In genomic region chr6:99393366-99393697, GRCh38 we compare ENCODE assay signal across 8 cellular contexts. TPM values are rescaled to one million over a fixed set of nuclear protein-coding genes. Genes with fewer than 3 reads are reported as not detected.
DNase-seq lines count a peak whose midpoint lies in the region; ATAC-seq and TF ChIP-seq lines count a peak whose summit lies in the region.

No MANE protein-coding gene starts in this region.

- TF ChIP-seq POLR2A in stomach (IDR thresholded peaks at IDR 0.05): no peak

- H3K4me1 Mint-ChIP-seq in activated CD4-positive, alpha-beta T cell treated with anti-CD3 and anti-CD28 coated beads, Interleukin-2, amount 10 ng/mL, durations not matched to agents 24 days and 14 days: peaks cover 15% of the 10 kb centered on the region
- H3K4me1 Mint-ChIP-seq in activated CD8-positive, alpha-beta T cell treated with anti-CD3 and anti-CD28 coated beads for 36 hours (ENCODE audit: low read depth): peaks cover 15% of the 10 kb centered on the region

- intact Hi-C loops in activated CD4-positive, alpha-beta T cell treated with anti-CD3 and anti-CD28 coated beads, Interleukin-2, amount 10 ng/mL, durations not matched to agents 24 days and 14 days (cut with micrococcal nuclease): loop anchor here (1.0 kb wide), 1 partner anchor 31 kb away; no protein-coding TSS in a partner anchor
- intact Hi-C loops in activated CD8-positive, alpha-beta T cell treated with anti-CD3 and anti-CD28 coated beads for 36 hours (cut with micrococcal nuclease): no loop called here
- intact Hi-C loops in stomach (cut with DNase I; ENCODE audit: low total_unique reads): no loop called here

- H3K36me3 ChIP-seq in stomach: peaks cover 0 to 15% (median 14%) of the 10 kb centered on the region in 4 donors

- TF ChIP-seq CTCF in activated CD8-positive, alpha-beta T cell treated with anti-CD3 and anti-CD28 coated beads for 36 hours (IDR thresholded peaks at IDR 0.05): no peak
- no peak for TF ChIP-seq CTCF in stomach (IDR thresholded peaks at IDR 0.05)

- TF ChIP-seq EP300 in stomach (IDR thresholded peaks at IDR 0.05): no peak

- peak overlapping the region; percentile 96 for H3K4me3 Mint-ChIP-seq in activated CD4-positive, alpha-beta T cell treated with anti-CD3 and anti-CD28 coated beads, Interleukin-2, amount 10 ng/mL, durations not matched to agents 24 days and 14 days
- peak overlapping the region; percentile 95 for H3K4me3 Mint-ChIP-seq in activated CD8-positive, alpha-beta T cell treated with anti-CD3 and anti-CD28 coated beads for 36 hours

- 15 to 39% (median 21%) methylated on average over 2 of the region's 2 CpGs for WGBS in stomach, 5 donors

- peak overlapping the region in 4 of 5 donors; percentile 83 to 85 (median 84) for H3K27ac ChIP-seq in stomach

- peaks cover 4 to 12% (median 5%) of the 10 kb centered on the region in 4 donors for H3K4me1 ChIP-seq in stomach

- CTCF ChIA-PET in activated CD8-positive, alpha-beta T cell treated with anti-CD3 and anti-CD28 coated beads for 36 hours (lab: Charles Lee): interaction anchor here (1.0 to 1.6 kb wide), 7 partner anchors 9 to 175 kb away, joined by 3 to 7 read pairs (median 4); partner anchors contain the start of genes CCNC and PNISR

- H3K36me3 Mint-ChIP-seq in activated CD4-positive, alpha-beta T cell treated with anti-CD3 and anti-CD28 coated beads, Interleukin-2, amount 10 ng/mL, durations not matched to agents 24 days and 14 days (ENCODE audit: low read depth): peaks cover 2% of the 10 kb centered on the region
- no peaks in the 10 kb centered on the region for H3K36me3 Mint-ChIP-seq in activated CD8-positive, alpha-beta T cell treated with anti-CD3 and anti-CD28 coated beads for 36 hours (ENCODE audit: low read depth)

- H3K4me3 ChIP-seq in iPS-11a (ENCODE audit: low read depth, low read length) (peak overlapping the region; percentile 83), stomach (peak overlapping the region; percentile 62 to 93 (median 74))

- H3K27me3 ChIP-seq in stomach: no peaks in the 10 kb centered on the region

- no peaks in the 10 kb centered on the region for H3K27me3 Mint-ChIP-seq in activated CD4-positive, alpha-beta T cell treated with anti-CD3 and anti-CD28 coated beads, Interleukin-2, amount 10 ng/mL, durations not matched to agents 24 days and 14 days
- no peaks in the 10 kb centered on the region for H3K27me3 Mint-ChIP-seq in activated CD8-positive, alpha-beta T cell treated with anti-CD3 and anti-CD28 coated beads for 36 hours

- H3K9me3 Mint-ChIP-seq in activated CD4-positive, alpha-beta T cell treated with anti-CD3 and anti-CD28 coated beads, Interleukin-2, amount 10 ng/mL, durations not matched to agents 24 days and 14 days: no peaks in the 10 kb centered on the region
- H3K9me3 Mint-ChIP-seq in activated CD8-positive, alpha-beta T cell treated with anti-CD3 and anti-CD28 coated beads for 36 hours: no peaks in the 10 kb centered on the region

- POLR2A ChIA-PET in activated CD8-positive, alpha-beta T cell treated with anti-CD3 and anti-CD28 coated beads for 36 hours (lab: Charles Lee): interaction anchor here (0.9 to 1.3 kb wide), 3 partner anchors 10 to 31 kb away, joined by 3 to 7 read pairs (median 4); partner anchors contain the start of gene PNISR

- H3K9me3 ChIP-seq in stomach: no peaks in the 10 kb centered on the region

- DNase-seq in activated CD4-positive, alpha-beta T cell treated with anti-CD3 and anti-CD28 coated beads, Interleukin-2, amount 10 ng/mL, durations not matched to agents 24 days and 14 days: no peak
- no peak for DNase-seq in activated CD4-positive, alpha-beta T cell treated with anti-CD3 and anti-CD28 coated beads, Interleukin-2, amount 50 U/mL, for 1 hour
- no peak for DNase-seq in activated CD8-positive, alpha-beta T cell treated with anti-CD3 and anti-CD28 coated beads for 36 hours
- DNase-seq in stomach: no peak
- DNase-seq in GM03348 (ENCODE audit: low spot score): no peak
- DNase-seq in activated gamma-delta T cell (lab: John Stamatoyannopoulos, UW): no peak

- peak; percentile 18 for ATAC-seq in HG03060 (IDR thresholded peaks at IDR 0.05; ENCODE audit: low read depth, unreplicated experiment)
- ATAC-seq in activated CD8-positive, alpha-beta T cell treated with anti-CD3 and anti-CD28 coated beads for 36 hours: peak; percentile 22

- peak overlapping the region; percentile 91 for H3K27ac Mint-ChIP-seq in activated CD4-positive, alpha-beta T cell treated with anti-CD3 and anti-CD28 coated beads, Interleukin-2, amount 10 ng/mL, durations not matched to agents 24 days and 14 days
- peak overlapping the region; percentile 95 for H3K27ac Mint-ChIP-seq in activated CD8-positive, alpha-beta T cell treated with anti-CD3 and anti-CD28 coated beads for 36 hours

RNA-seq across cellular contexts. Expression of gene COQ3, which starts 0.7 kb away (rescaled TPM):
- total RNA-seq in activated CD4-positive, alpha-beta T cell treated with anti-CD3 and anti-CD28 coated beads, Interleukin-2, amount 10 ng/mL, durations not matched to agents 24 days and 14 days: 13.4 and 14.4 TPM in 2 replicates
- 10 to 100 TPM; 20.8 to 24.9 TPM for total RNA-seq in activated CD8-positive, alpha-beta T cell treated with anti-CD3 and anti-CD28 coated beads for 36 hours
- total RNA-seq in stomach: 1 to 10 TPM in 2 of 5 donors, under 1 TPM in 1, not detected in 2; 0.58 to 4.4 (median 4.0) TPM
- polyA plus RNA-seq in stomach: 10 to 100 TPM in 2 of 3 donors, 1 to 10 TPM in 1; 8.6 to 11.4 (median 10.5) TPM

RNA-seq across cellular contexts. Expression of gene PNISR, which starts 31.8 kb away (rescaled TPM):
- total RNA-seq in activated CD4-positive, alpha-beta T cell treated with anti-CD3 and anti-CD28 coated beads, Interleukin-2, amount 10 ng/mL, durations not matched to agents 24 days and 14 days: 109 and 117 TPM in 2 replicates
- 100 to 1,000 TPM; 121 to 126 TPM for total RNA-seq in activated CD8-positive, alpha-beta T cell treated with anti-CD3 and anti-CD28 coated beads for 36 hours
- total RNA-seq in stomach: 100 to 1,000 TPM in 4 of 5 donors, 10 to 100 TPM in 1; 84.3 to 320 (median 197) TPM
- 10 to 100 TPM; 16.9 to 37.9 (median 24.1) TPM for polyA plus RNA-seq in stomach

RNA-seq across cellular contexts. Expression of gene FAXC, which starts 43.9 kb away (rescaled TPM):
- not detected in 2 replicates for total RNA-seq in activated CD4-positive, alpha-beta T cell treated with anti-CD3 and anti-CD28 coated beads, Interleukin-2, amount 10 ng/mL, durations not matched to agents 24 days and 14 days
- total RNA-seq in activated CD8-positive, alpha-beta T cell treated with anti-CD3 and anti-CD28 coated beads for 36 hours: not detected
- total RNA-seq in stomach: 100 to 1,000 TPM in 1 of 5 donors, 10 to 100 TPM in 1, 1 to 10 TPM in 2, not detected in 1; 2.2 to 186 (median 30.1) TPM
- polyA plus RNA-seq in stomach: 1 to 10 TPM; 2.6 to 8.0 (median 3.1) TPM
